Comparison of ENCODE assay signal across 19 cellular contexts in genomic region chr5:52956915-52957747, GRCh38. TPM values are rescaled to one million over a fixed set of nuclear protein-coding genes. Genes with fewer than 3 reads are reported as not detected.
A peak's percentile ranks its signal among the peaks of the same experiment; 100 is the strongest.
DNase-seq lines count a peak whose midpoint lies in the region; ATAC-seq and TF ChIP-seq lines count a peak whose summit lies in the region.
"Had no signal": no experiment of that assay in that cellular context is flagged by ENCODE, and none has a peak within 500 bp of the region (broad histone marks: within the 10 kb centered on the region; RNA-seq: fewer than 3 reads in every experiment).

No MANE protein-coding gene starts in this region.

- ATAC-seq in GM19468 (IDR thresholded peaks at IDR 0.05; ENCODE audit: extremely low read depth, unreplicated experiment) (peak; percentile 86), HG03196 (IDR thresholded peaks at IDR 0.05; ENCODE audit: unreplicated experiment) (peak; percentile 83), HG02885 (IDR thresholded peaks at IDR 0.05; ENCODE audit: poor library complexity, unreplicated experiment) (no peak)
- ATAC-seq: activated CD8-positive, alpha-beta T cell treated with anti-CD3 and anti-CD28 coated beads for 36 hours; CD8-positive, alpha-beta T cell; gastroesophageal sphincter; K562; PC-3; sciatic nerve had no signal

- TF ChIP-seq CTCF in hepatocyte (IDR thresholded peaks at IDR 0.05; ENCODE audit: poor library complexity) = no peak

- H3K4me2 ChIP-seq in hepatocyte = peak overlapping the region; percentile 36

- peak; percentile 22 for DNase-seq in EL
- no peak for DNase-seq in hepatocyte (ENCODE audit: low spot score)
- DNase-seq in SK-N-DZ (ENCODE audit: low spot score) = no peak
- no peak for DNase-seq in stimulated activated CD4-positive, alpha-beta T cell treated with anti-CD3 and anti-CD28 coated beads, Interleukin-15, amount 100 ng/mL, for 24 hours
- no peak for DNase-seq in KBM-7
- DNase-seq: activated CD8-positive, alpha-beta T cell treated with anti-CD3 and anti-CD28 coated beads for 36 hours; amygdala; CD8-positive, alpha-beta T cell; NCI-H1436; NCI-H524; PC-3; stimulated activated CD4-positive, alpha-beta T cell treated with anti-CD3 and anti-CD28 coated beads, Interleukin-4, amount 100 ng/mL, for 1 hour; tibial artery had no signal

- H2AFZ ChIP-seq in hepatocyte = no peak overlapping the region

- no peaks in the 10 kb centered on the region for H3K36me3 ChIP-seq in hepatocyte (replicated peaks; ENCODE audit: insufficient read depth, low read depth)

- H3K79me2 ChIP-seq in hepatocyte = no peaks in the 10 kb centered on the region

- in situ Hi-C loops in KBM-7 (cut with MboI; ENCODE audit: low pct_unique_long_range_greater_than_20kb, low sequenced_read_pairs) = no loop called here

- H3K27me3 ChIP-seq in hepatocyte = no peaks in the 10 kb centered on the region
- H3K27me3 ChIP-seq: gastroesophageal sphincter, tibial artery had no signal

- H3K27ac ChIP-seq in hepatocyte = peak overlapping the region; percentile 5
- H3K27ac ChIP-seq: tibial artery had no signal

- H3K9me2 ChIP-seq in hepatocyte (replicated peaks; ENCODE audit: insufficient read depth) = no peaks in the 10 kb centered on the region

- H4K20me1 ChIP-seq in hepatocyte (ENCODE audit: insufficient read depth, poor library complexity, severe bottlenecking) = no peaks in the 10 kb centered on the region

- H3K4me3 ChIP-seq in hepatocyte = no peak overlapping the region
- H3K4me3 ChIP-seq: gastroesophageal sphincter, K562, tibial artery had no signal

- WGBS in hepatocyte (ENCODE audit: low lambda C conversion rate, missing lambda C conversion rate) = 70% methylated on average over 6 of the region's 6 CpGs

- H3K9me3 ChIP-seq in hepatocyte (ENCODE audit: low read depth) = no peaks in the 10 kb centered on the region
- H3K9me3 ChIP-seq: gastroesophageal sphincter, tibial artery had no signal

- peaks cover 6% of the 10 kb centered on the region for H3K4me1 ChIP-seq in hepatocyte (ENCODE audit: insufficient read depth)
- H3K4me1 ChIP-seq: gastroesophageal sphincter, tibial artery had no signal

RNA-seq across cellular contexts. Expression of gene ITGA2, which starts 32.0 kb away (rescaled TPM):
- total RNA-seq in hepatocyte = 10.2 and 10.8 TPM in 2 replicates
- 1.5 and 2.5 TPM in 2 replicates for polyA plus RNA-seq in hepatocyte
- polyA plus RNA-seq in SK-N-DZ (2014; cell fraction: cytosol; rRNA removed) = 0.17 and 0.46 TPM in 2 replicates
- polyA plus RNA-seq in SK-N-DZ (2014; cell fraction: nucleus; rRNA removed) = 0.24 and 0.35 TPM in 2 replicates
- total RNA-seq: CD8-positive, alpha-beta T cell had no signal
